Comparison of ENCODE assay signal across 1 cellular context in the genomic region with DNA sequence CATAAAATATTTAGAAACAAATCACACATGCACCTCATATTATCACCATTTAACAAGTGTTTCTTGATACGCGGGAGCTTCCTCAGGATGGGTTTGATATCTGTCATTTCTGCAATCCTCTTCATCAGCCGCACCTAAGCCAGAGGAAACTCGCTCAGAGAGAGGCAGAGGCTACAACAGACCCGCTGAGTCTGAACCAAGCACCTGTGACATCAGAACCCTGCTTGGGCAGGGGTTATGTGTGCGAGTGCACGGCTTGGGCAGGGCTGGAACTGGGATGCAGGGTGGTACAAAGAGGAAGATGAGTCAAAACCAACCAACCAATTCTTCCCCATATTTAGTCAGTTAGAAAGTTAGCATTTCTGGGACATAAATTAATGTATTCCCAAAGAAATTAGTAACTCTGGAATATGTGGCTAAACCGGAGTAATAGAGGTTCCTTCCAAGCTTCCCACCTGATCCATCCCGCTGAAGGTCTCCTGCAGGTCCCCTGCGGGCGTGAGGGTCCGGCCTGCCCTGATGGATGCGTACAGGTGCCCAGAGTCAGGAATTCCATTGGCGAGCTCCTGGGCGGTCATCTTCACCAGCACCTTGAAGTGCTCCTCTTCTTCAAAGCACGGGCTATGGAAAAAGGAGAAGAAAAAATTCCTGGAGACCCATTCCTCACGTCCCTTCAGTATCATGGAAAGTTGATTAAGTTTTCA.
TF ChIP-seq lines count a peak whose summit lies in the region.

No MANE protein-coding gene starts in this region.

TF ChIP-seq in H1, 55 proteins besides CTCF, POLR2A, EP300 and RAD21 (continued from another document):
- TF ChIP-seq POU5F1 (IDR thresholded peaks at IDR 0.05; ENCODE audit: low read depth, low read length): no peak
- no peak for TF ChIP-seq RXRA (IDR thresholded peaks at IDR 0.05; ENCODE audit: insufficient read depth, low read depth, low read length)
- no peak for TF ChIP-seq CTBP2 (IDR thresholded peaks at IDR 0.05; ENCODE audit: borderline replicate concordance, insufficient read depth, insufficient read length, low read length)
- no peak for TF ChIP-seq CHD2 (IDR thresholded peaks at IDR 0.05; ENCODE audit: low read length)
- no peak for TF ChIP-seq ZNF274 (IDR thresholded peaks at IDR 0.05; ENCODE audit: borderline replicate concordance, extremely low read depth, low read length)
- TF ChIP-seq, protein P1, sequence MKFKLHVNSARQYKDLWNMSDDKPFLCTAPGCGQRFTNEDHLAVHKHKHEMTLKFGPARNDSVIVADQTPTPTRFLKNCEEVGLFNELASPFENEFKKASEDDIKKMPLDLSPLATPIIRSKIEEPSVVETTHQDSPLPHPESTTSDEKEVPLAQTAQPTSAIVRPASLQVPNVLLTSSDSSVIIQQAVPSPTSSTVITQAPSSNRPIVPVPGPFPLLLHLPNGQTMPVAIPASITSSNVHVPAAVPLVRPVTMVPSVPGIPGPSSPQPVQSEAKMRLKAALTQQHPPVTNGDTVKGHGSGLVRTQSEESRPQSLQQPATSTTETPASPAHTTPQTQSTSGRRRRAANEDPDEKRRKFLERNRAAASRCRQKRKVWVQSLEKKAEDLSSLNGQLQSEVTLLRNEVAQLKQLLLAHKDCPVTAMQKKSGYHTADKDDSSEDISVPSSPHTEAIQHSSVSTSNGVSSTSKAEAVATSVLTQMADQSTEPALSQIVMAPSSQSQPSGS (IDR thresholded peaks at IDR 0.05; ENCODE audit: low read length): no peak
- TF ChIP-seq, protein P2, sequence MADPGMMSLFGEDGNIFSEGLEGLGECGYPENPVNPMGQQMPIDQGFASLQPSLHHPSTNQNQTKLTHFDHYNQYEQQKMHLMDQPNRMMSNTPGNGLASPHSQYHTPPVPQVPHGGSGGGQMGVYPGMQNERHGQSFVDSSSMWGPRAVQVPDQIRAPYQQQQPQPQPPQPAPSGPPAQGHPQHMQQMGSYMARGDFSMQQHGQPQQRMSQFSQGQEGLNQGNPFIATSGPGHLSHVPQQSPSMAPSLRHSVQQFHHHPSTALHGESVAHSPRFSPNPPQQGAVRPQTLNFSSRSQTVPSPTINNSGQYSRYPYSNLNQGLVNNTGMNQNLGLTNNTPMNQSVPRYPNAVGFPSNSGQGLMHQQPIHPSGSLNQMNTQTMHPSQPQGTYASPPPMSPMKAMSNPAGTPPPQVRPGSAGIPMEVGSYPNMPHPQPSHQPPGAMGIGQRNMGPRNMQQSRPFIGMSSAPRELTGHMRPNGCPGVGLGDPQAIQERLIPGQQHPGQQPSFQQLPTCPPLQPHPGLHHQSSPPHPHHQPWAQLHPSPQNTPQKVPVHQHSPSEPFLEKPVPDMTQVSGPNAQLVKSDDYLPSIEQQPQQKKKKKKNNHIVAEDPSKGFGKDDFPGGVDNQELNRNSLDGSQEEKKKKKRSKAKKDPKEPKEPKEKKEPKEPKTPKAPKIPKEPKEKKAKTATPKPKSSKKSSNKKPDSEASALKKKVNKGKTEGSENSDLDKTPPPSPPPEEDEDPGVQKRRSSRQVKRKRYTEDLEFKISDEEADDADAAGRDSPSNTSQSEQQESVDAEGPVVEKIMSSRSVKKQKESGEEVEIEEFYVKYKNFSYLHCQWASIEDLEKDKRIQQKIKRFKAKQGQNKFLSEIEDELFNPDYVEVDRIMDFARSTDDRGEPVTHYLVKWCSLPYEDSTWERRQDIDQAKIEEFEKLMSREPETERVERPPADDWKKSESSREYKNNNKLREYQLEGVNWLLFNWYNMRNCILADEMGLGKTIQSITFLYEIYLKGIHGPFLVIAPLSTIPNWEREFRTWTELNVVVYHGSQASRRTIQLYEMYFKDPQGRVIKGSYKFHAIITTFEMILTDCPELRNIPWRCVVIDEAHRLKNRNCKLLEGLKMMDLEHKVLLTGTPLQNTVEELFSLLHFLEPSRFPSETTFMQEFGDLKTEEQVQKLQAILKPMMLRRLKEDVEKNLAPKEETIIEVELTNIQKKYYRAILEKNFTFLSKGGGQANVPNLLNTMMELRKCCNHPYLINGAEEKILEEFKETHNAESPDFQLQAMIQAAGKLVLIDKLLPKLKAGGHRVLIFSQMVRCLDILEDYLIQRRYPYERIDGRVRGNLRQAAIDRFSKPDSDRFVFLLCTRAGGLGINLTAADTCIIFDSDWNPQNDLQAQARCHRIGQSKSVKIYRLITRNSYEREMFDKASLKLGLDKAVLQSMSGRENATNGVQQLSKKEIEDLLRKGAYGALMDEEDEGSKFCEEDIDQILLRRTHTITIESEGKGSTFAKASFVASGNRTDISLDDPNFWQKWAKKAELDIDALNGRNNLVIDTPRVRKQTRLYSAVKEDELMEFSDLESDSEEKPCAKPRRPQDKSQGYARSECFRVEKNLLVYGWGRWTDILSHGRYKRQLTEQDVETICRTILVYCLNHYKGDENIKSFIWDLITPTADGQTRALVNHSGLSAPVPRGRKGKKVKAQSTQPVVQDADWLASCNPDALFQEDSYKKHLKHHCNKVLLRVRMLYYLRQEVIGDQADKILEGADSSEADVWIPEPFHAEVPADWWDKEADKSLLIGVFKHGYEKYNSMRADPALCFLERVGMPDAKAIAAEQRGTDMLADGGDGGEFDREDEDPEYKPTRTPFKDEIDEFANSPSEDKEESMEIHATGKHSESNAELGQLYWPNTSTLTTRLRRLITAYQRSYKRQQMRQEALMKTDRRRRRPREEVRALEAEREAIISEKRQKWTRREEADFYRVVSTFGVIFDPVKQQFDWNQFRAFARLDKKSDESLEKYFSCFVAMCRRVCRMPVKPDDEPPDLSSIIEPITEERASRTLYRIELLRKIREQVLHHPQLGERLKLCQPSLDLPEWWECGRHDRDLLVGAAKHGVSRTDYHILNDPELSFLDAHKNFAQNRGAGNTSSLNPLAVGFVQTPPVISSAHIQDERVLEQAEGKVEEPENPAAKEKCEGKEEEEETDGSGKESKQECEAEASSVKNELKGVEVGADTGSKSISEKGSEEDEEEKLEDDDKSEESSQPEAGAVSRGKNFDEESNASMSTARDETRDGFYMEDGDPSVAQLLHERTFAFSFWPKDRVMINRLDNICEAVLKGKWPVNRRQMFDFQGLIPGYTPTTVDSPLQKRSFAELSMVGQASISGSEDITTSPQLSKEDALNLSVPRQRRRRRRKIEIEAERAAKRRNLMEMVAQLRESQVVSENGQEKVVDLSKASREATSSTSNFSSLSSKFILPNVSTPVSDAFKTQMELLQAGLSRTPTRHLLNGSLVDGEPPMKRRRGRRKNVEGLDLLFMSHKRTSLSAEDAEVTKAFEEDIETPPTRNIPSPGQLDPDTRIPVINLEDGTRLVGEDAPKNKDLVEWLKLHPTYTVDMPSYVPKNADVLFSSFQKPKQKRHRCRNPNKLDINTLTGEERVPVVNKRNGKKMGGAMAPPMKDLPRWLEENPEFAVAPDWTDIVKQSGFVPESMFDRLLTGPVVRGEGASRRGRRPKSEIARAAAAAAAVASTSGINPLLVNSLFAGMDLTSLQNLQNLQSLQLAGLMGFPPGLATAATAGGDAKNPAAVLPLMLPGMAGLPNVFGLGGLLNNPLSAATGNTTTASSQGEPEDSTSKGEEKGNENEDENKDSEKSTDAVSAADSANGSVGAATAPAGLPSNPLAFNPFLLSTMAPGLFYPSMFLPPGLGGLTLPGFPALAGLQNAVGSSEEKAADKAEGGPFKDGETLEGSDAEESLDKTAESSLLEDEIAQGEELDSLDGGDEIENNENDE (IDR thresholded peaks at IDR 0.05; ENCODE audit: insufficient replicate concordance, low read length): no peak
- no peak for TF ChIP-seq TEAD4 (IDR thresholded peaks at IDR 0.05; ENCODE audit: low read depth, low read length)
- no peak for TF ChIP-seq RFX5 (IDR thresholded peaks at IDR 0.05; ENCODE audit: borderline replicate concordance, low read depth, low read length)
- TF ChIP-seq TAF7 (optimal IDR thresholded peaks at IDR 0.05; ENCODE audit: borderline replicate concordance, low read depth, low read length): no peak
- no peak for TF ChIP-seq SIN3A (conservative IDR thresholded peaks at IDR 0.05 in 1 of 2, IDR thresholded peaks at IDR 0.05 in 1 of 2; ENCODE audit: low read depth in 1 of 2, low read length in 2 of 2)
- no peak for TF ChIP-seq SIRT6 (IDR thresholded peaks at IDR 0.05; ENCODE audit: low read length)
